In genomic region chr6:161091972-161092701, GRCh38 we compare ENCODE assay signal across 21 cellular contexts.
DNase-seq lines count a peak whose midpoint lies in the region; ATAC-seq and TF ChIP-seq lines count a peak whose summit lies in the region.
"Had no signal": no experiment of that assay in that cellular context is flagged by ENCODE, and none has a peak within 500 bp of the region (broad histone marks: within the 10 kb centered on the region; RNA-seq: fewer than 3 reads in every experiment).

No MANE protein-coding gene starts in this region.

- no peaks in the 10 kb centered on the region for H3K27me3 Mint-ChIP-seq in Caco-2 (ENCODE audit: insufficient read depth, unreplicated experiment)

- no peaks in the 10 kb centered on the region for H3K9me3 Mint-ChIP-seq in Caco-2 (ENCODE audit: unreplicated experiment)

- no peak overlapping the region for H3K4me3 Mint-ChIP-seq in Caco-2 (ENCODE audit: unreplicated experiment)

- no peak overlapping the region for H3K27ac Mint-ChIP-seq in Caco-2 (ENCODE audit: unreplicated experiment)

- H3K36me3 ChIP-seq in Caco-2 (ENCODE audit: control insufficient read depth, insufficient read depth, low read length), result no peaks in the 10 kb centered on the region; the same call in 1 of the 2 replicates

- intact Hi-C loops in Caco-2 (cut with micrococcal nuclease; ENCODE audit: unreplicated experiment), result no loop called here

- H3K4me3 ChIP-seq in AG04449 (ENCODE audit: low read depth, low read length) (no peak overlapping the region), Caco-2 (ENCODE audit: low read depth, low read length) (no peak overlapping the region)
- H3K4me3 ChIP-seq: mucosa of descending colon, SJCRH30 had no signal

- peaks cover 28% of the 10 kb centered on the region for H3K36me3 Mint-ChIP-seq in Caco-2 (ENCODE audit: insufficient read depth, unreplicated experiment)

- ATAC-seq in HG03469 (IDR thresholded peaks at IDR 0.05; ENCODE audit: unreplicated experiment), result no peak
- ATAC-seq: mucosa of descending colon, sciatic nerve had no signal

- no peaks in the 10 kb centered on the region for H3K9me3 ChIP-seq in Caco-2
- H3K9me3 ChIP-seq: mucosa of descending colon, neutrophil, SJCRH30 had no signal

- no TSS peak for BruUV-seq in Caco-2 (replicated peaks; lab: Mats Ljungman, UMichigan)

- DNase-seq in AG04449 (ENCODE audit: low read depth, low spot score), result peak; percentile 41
- peak; percentile 88 for DNase-seq in HCEC 1CT
- DNase-seq in astrocyte of the hippocampus (ENCODE audit: low read depth, low spot score), result peak; percentile 18
- peak; percentile 67 for DNase-seq in iris pigment epithelial cell (ENCODE audit: low read depth)
- DNase-seq in globus pallidus (ENCODE audit: low spot score), result no peak
- DNase-seq in Caco-2, result no peak
- DNase-seq in T-helper 9 cell, result no peak
- DNase-seq: activated CD4-positive, alpha-beta T cell treated with anti-CD3 and anti-CD28 coated beads for 1 hour; activated naive CD4-positive, alpha-beta T cell treated with Interleukin-2 at 50 U/mL for 16 hours; cortex of kidney; erythroblast; GF-D8; hypothalamus; mucosa of descending colon; NCI-H1092; NCI-H2081 treated with DMSO at 0.1 percent for 48 hours; NCI-H526; SJCRH30 had no signal

- CTCF ChIA-PET in AG04449 (lab: Yijun Ruan, JAX) (interaction anchor here (0.9 to 1.4 kb wide), 4 partner anchors 10 to 279 kb away, joined by 3 to 8 read pairs (median 3); no protein-coding TSS in a partner anchor), Caco-2 (lab: Charles Lee) (no interaction called here)

- no peaks in the 10 kb centered on the region for H3K27me3 ChIP-seq in Caco-2 (replicated peaks; ENCODE audit: control insufficient read depth, insufficient read depth, low read length)
- H3K27me3 ChIP-seq: neutrophil, SJCRH30 had no signal

- no peaks in the 10 kb centered on the region for H3K4me1 Mint-ChIP-seq in Caco-2 (ENCODE audit: low read depth, unreplicated experiment)

- POLR2A ChIA-PET in AG04449 (lab: Yijun Ruan, JAX) (no interaction called here), Caco-2 (lab: Charles Lee) (no interaction called here)

- H3K4me1 ChIP-seq in Caco-2, result no peaks in the 10 kb centered on the region
- H3K4me1 ChIP-seq: SJCRH30 had no signal

- no peak for TF ChIP-seq CTCF in AG04449 (IDR thresholded peaks at IDR 0.05; ENCODE audit: insufficient read depth, low read length, missing control alignments)
- no peak for TF ChIP-seq CTCF in Caco-2 (IDR thresholded peaks at IDR 0.05; ENCODE audit: insufficient read depth in 1 of 2, low read depth in 1 of 2, low read length in 1 of 2, severe bottlenecking in 1 of 2, unreplicated experiment in 1 of 2)

Comparison
In these comparisons a context has a peak if more than half of its experiments do, and no peak if none do; other contexts are left out.
1. DNase-seq: peak in AG04449 (single experiment), HCEC 1CT (single experiment), astrocyte of the hippocampus (single experiment) and iris pigment epithelial cell (single experiment); none in globus pallidus (single experiment), Caco-2 (0 of 2) and T-helper 9 cell (single experiment).